ENCODE assay signal across 8 cellular contexts in the genomic region with DNA sequence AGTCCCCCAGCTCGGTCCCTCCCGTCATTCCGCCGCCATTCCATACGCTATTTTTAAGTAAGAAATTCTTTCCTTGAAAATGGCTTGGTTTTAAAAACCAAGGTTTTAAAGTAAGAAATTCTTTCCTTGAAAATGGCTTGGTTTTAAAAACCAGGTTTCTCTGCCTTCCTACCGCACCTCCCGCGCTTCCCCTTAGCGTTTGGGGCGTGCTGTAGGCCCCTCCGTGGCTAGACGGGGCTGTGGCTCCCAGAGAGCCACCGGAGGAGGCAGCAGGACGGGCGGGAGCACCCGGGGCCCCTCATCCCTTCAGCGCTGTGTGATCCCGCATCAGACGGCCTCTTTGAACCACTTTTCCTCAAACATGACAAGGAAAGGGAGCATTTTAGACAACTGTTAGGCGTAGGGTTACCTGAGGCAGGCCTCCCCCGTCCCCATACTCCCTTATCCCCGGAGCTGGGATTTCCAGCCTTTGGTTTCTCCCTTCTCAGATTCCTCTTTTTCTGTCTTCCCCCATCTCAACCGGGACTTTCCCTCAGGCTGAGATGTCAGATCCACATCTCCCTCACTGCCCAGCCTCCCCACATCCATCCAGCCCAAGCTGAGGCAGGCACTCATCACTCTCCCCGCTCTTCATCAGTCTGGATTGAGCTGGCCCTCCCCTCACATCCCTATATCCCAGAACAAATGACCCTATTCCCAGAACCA. TPM values are rescaled to one million over a fixed set of nuclear protein-coding genes. Genes with fewer than 3 reads are reported as not detected.
DNase-seq lines count a peak whose midpoint lies in the region; ATAC-seq lines count a peak whose summit lies in the region.

No MANE protein-coding gene starts in this region.

- 9 to 20% (median 10%) methylated on average over 22 to 24 of the region's 24 CpGs for WGBS in adipose tissue, 3 donors
- 20% methylated on average over 24 of the region's 24 CpGs for WGBS in thymus

- H3K36me3 Mint-ChIP-seq in T-helper 1 cell treated with Interleukin-12 subunit alpha and Interleukin-12 subunit beta and Interleukin-4 antibody, amounts not matched to agents 30 μg/mL and 1 μg/mL, for 36 hours (ENCODE audit: low read depth): peaks cover 26% of the 10 kb centered on the region

- no peak for ATAC-seq in GM19328 (IDR thresholded peaks at IDR 0.05; ENCODE audit: unreplicated experiment)

- peaks cover 57% of the 10 kb centered on the region for H3K4me1 Mint-ChIP-seq in T-helper 1 cell treated with Interleukin-12 subunit alpha and Interleukin-12 subunit beta and Interleukin-4 antibody, amounts not matched to agents 30 μg/mL and 1 μg/mL, for 36 hours (ENCODE audit: low read depth)

- DNase-seq in T-helper 1 cell (no peak), kidney tubule cell (ENCODE audit: low spot score) (peak; percentile 35), T1000 (lab: John Stamatoyannopoulos, UW) (no peak), NCI-H1694 treated with DMSO at 0.1 percent for 48 hours (lab: John Stamatoyannopoulos, UW) (no peak)

- peak overlapping the region; percentile 5 for H3K27ac ChIP-seq in adipose tissue (ENCODE audit: low read depth, low read length)
- H3K27ac ChIP-seq in thymus (ENCODE audit: low read depth): peak overlapping the region; percentile 84

- peaks cover 19% of the 10 kb centered on the region for H3K4me1 ChIP-seq in thymus (ENCODE audit: control insufficient read depth, insufficient read depth, low read length)

- H3K27me3 ChIP-seq in thymus (ENCODE audit: control insufficient read depth, insufficient read depth): no peaks in the 10 kb centered on the region

- H3K27ac Mint-ChIP-seq in T-helper 1 cell treated with Interleukin-12 subunit alpha and Interleukin-12 subunit beta and Interleukin-4 antibody, amounts not matched to agents 30 μg/mL and 1 μg/mL, for 36 hours: peak overlapping the region; percentile 83

- no peaks in the 10 kb centered on the region for H3K9me3 Mint-ChIP-seq in T-helper 1 cell treated with Interleukin-12 subunit alpha and Interleukin-12 subunit beta and Interleukin-4 antibody, amounts not matched to agents 30 μg/mL and 1 μg/mL, for 36 hours

- peak overlapping the region; percentile 93 for H3K4me3 Mint-ChIP-seq in T-helper 1 cell treated with Interleukin-12 subunit alpha and Interleukin-12 subunit beta and Interleukin-4 antibody, amounts not matched to agents 30 μg/mL and 1 μg/mL, for 36 hours

- no peaks in the 10 kb centered on the region for H3K27me3 Mint-ChIP-seq in T-helper 1 cell treated with Interleukin-12 subunit alpha and Interleukin-12 subunit beta and Interleukin-4 antibody, amounts not matched to agents 30 μg/mL and 1 μg/mL, for 36 hours (ENCODE audit: low read depth)

- peak overlapping the region; percentile 80 for H3K4me3 ChIP-seq in thymus (ENCODE audit: low read length)

- no peaks in the 10 kb centered on the region for H3K36me3 ChIP-seq in thymus (ENCODE audit: control insufficient read depth, insufficient read depth)

- H3K9me3 ChIP-seq in thymus (ENCODE audit: control insufficient read depth): no peaks in the 10 kb centered on the region

RNA-seq across cellular contexts. Expression of gene CD58, which starts 0.5 kb away (rescaled TPM):
- 10 to 100 TPM in 2 of 3 donors, 1 to 10 TPM in 1; 5.6 to 24.0 (median 19.0) TPM for polyA plus RNA-seq in adipose tissue
- polyA plus RNA-seq in thymus: 24.6 TPM
